ENCODE assay signal across 9 cellular contexts in the genomic region with DNA sequence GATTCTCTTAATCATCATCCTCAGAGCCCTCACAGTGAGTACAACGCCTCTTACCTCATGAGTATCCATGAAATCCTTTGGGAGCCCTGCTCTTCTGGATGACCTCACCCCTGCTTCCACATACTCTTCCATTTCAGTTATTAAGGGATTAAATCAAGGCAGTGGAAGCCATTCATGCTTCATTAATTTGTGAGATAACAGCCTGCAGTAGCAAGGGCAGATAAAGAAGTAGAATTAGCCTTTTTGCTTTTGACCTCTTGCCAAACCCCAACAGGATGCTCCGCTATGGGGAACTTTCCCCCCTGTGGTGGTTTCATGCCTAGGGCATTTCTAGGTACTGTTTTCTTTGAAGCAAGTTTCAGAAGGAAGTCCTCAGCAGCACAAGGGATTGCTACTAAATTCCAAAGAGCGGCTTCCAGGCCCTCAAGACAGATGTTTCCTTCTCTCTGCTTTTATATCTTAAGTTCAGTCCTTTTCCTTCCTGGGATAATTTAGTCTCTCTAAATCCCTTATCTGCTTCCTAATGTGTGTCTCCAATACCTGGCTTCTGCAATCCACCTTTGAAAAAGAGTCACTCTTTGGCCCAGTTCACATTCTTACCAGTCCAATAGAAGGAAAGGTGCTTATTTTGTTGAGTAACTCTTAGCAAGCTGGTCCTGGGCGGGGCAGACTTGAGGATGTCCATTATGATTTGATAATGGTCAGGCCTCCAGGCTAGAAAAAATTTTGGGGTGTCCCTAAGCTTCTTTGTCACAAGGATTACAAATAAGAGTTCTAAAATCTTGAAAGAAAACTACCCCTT.
DNase-seq lines count a peak whose midpoint lies in the region; ATAC-seq, FAIRE-seq and TF ChIP-seq lines count a peak whose summit lies in the region.
"Had no signal": no experiment of that assay in that cellular context is flagged by ENCODE, and none has a peak within 500 bp of the region (broad histone marks: within the 10 kb centered on the region; RNA-seq: fewer than 3 reads in every experiment).

No MANE protein-coding gene starts in this region.

- H3K27ac ChIP-seq in keratinocyte (ENCODE audit: control insufficient read depth, insufficient read depth, low read length): no peak overlapping the region
- H3K27ac ChIP-seq in spleen: peak overlapping the region in 2 of 8 donors; percentile 11 to 18

- H3K27ac Mint-ChIP-seq in activated CD8-positive, alpha-beta T cell treated with anti-CD3 and anti-CD28 coated beads for 36 hours: no peak overlapping the region

- H3K79me2 ChIP-seq in keratinocyte (ENCODE audit: control insufficient read depth, insufficient read depth, low read length): peaks cover 100% of the 10 kb centered on the region

- peaks cover 15% of the 10 kb centered on the region for H4K20me1 ChIP-seq in keratinocyte (ENCODE audit: control insufficient read depth, extremely low read depth, insufficient read depth, low read length)

- WGBS in spleen, 5 donors: 25 to 34% (median 30%) methylated on average over 4 of the region's 4 CpGs

- peaks cover 9% of the 10 kb centered on the region for H3K36me3 Mint-ChIP-seq in activated CD8-positive, alpha-beta T cell treated with anti-CD3 and anti-CD28 coated beads for 36 hours (ENCODE audit: low read depth)

- DNase-seq in ACHN (peak; percentile 64), Kasumi-1 (lab: John Stamatoyannopoulos, UW) (peak; percentile 96), keratinocyte (ENCODE audit: low read depth, low spot score) (no peak), spleen (no peak)
- DNase-seq in activated CD8-positive, alpha-beta T cell treated with anti-CD3 and anti-CD28 coated beads for 36 hours: peak; percentile 35
- no peak for DNase-seq in effector CD8-positive, alpha-beta T cell (lab: John Stamatoyannopoulos, UW)

- peaks cover 12% of the 10 kb centered on the region for H3K9me3 Mint-ChIP-seq in activated CD8-positive, alpha-beta T cell treated with anti-CD3 and anti-CD28 coated beads for 36 hours

- dilution Hi-C loops in keratinocyte (cut with MboI; ENCODE audit: extremely low pct_ligation_motif_present, low sequenced_read_pairs): no loop called here

- H3K27me3 ChIP-seq in keratinocyte (ENCODE audit: control insufficient read depth, extremely low read depth, insufficient read depth, low read length) (no peaks in the 10 kb centered on the region), spleen (replicated peaks in 1 of 7) (no peaks in the 10 kb centered on the region)

- peaks cover 2 to 12% of the 10 kb centered on the region in 2 experiments for H3K36me3 ChIP-seq in keratinocyte (ENCODE audit: control insufficient read depth in 2 of 2, extremely low read depth in 1 of 2, insufficient read depth in 2 of 2, low read length in 2 of 2)
- no peaks in the 10 kb centered on the region for H3K36me3 ChIP-seq in spleen

- H3K9me3 ChIP-seq in keratinocyte (ENCODE audit: control insufficient read depth, low read depth, low read length): no peaks in the 10 kb centered on the region
- peaks cover 0 to 14% (median 4%) of the 10 kb centered on the region in 8 donors for H3K9me3 ChIP-seq in spleen

- ATAC-seq in GM21390 (IDR thresholded peaks at IDR 0.05; ENCODE audit: unreplicated experiment) (peak; percentile 76), HG02970 (IDR thresholded peaks at IDR 0.05; ENCODE audit: low FRiP score, unreplicated experiment) (no peak)
- ATAC-seq in activated CD8-positive, alpha-beta T cell treated with anti-CD3 and anti-CD28 coated beads for 36 hours: peak; percentile 51

- H2AFZ ChIP-seq in keratinocyte (ENCODE audit: control insufficient read depth, low read length): no peak overlapping the region

- CTCF ChIA-PET in activated CD8-positive, alpha-beta T cell treated with anti-CD3 and anti-CD28 coated beads for 36 hours (lab: Charles Lee): interaction anchor here (0.7 to 1.5 kb wide), 3 partner anchors 76 to 105 kb away, joined by 3 read pairs; no protein-coding TSS in a partner anchor

- TF ChIP-seq POLR2A in spleen (IDR thresholded peaks at IDR 0.05): no peak

- POLR2A ChIA-PET in activated CD8-positive, alpha-beta T cell treated with anti-CD3 and anti-CD28 coated beads for 36 hours (lab: Charles Lee): interaction anchor here (0.6 kb wide), 1 partner anchor 252 kb away, joined by 3 read pairs; no protein-coding TSS in a partner anchor

- peaks cover 3% of the 10 kb centered on the region for H3K27me3 Mint-ChIP-seq in activated CD8-positive, alpha-beta T cell treated with anti-CD3 and anti-CD28 coated beads for 36 hours

- in situ Hi-C loops in ACHN (cut with HindIII; ENCODE audit: low pct_ligation_motif_present, low pct_unique_long_range_greater_than_20kb, low sequenced_read_pairs): no loop called here

- peaks cover 2% of the 10 kb centered on the region for H3K9me1 ChIP-seq in keratinocyte (ENCODE audit: control insufficient read depth, extremely low read depth, insufficient read depth, low read length)

- H3K4me1 ChIP-seq in keratinocyte (ENCODE audit: control insufficient read depth, extremely low read depth, insufficient read depth, low read length) (peaks cover 46% of the 10 kb centered on the region), spleen (peaks cover 12 to 42% (median 20%) of the 10 kb centered on the region in 6 donors)

- no peak overlapping the region for H3K4me3 ChIP-seq in keratinocyte (ENCODE audit: control insufficient read depth in 2 of 3, extremely low read depth in 1 of 3, insufficient read depth in 2 of 3, low read depth in 1 of 3, low read length in 3 of 3)
- no peak overlapping the region for H3K4me3 ChIP-seq in spleen

- H3K4me2 ChIP-seq in keratinocyte (ENCODE audit: control insufficient read depth, extremely low read depth, insufficient read depth, low read depth, low read length): peak overlapping the region; percentile 11

- H3K4me3 Mint-ChIP-seq in activated CD8-positive, alpha-beta T cell treated with anti-CD3 and anti-CD28 coated beads for 36 hours: no peak overlapping the region

- TF ChIP-seq CTCF in activated CD8-positive, alpha-beta T cell treated with anti-CD3 and anti-CD28 coated beads for 36 hours (IDR thresholded peaks at IDR 0.05): no peak
- TF ChIP-seq CTCF in keratinocyte (optimal IDR thresholded peaks at IDR 0.05 in 1 of 3, IDR thresholded peaks at IDR 0.05 in 1 of 3, conservative IDR thresholded peaks at IDR 0.05 in 1 of 3; ENCODE audit: extremely low read depth in 1 of 3, insufficient read depth in 2 of 3, low read length in 3 of 3) (no peak), spleen (IDR thresholded peaks at IDR 0.05 in 8 of 11, conservative IDR thresholded peaks at IDR 0.05 in 3 of 11) (peak in 3 of 11 experiments; percentile 10 to 32 (median 12))

- H3K4me1 Mint-ChIP-seq in activated CD8-positive, alpha-beta T cell treated with anti-CD3 and anti-CD28 coated beads for 36 hours (ENCODE audit: low read depth): peaks cover 16% of the 10 kb centered on the region

- peak; percentile 84 for FAIRE-seq in keratinocyte (lab: Jason Lieb, UNC)
- FAIRE-seq: G401.6 had no signal

- intact Hi-C loops in activated CD8-positive, alpha-beta T cell treated with anti-CD3 and anti-CD28 coated beads for 36 hours (cut with micrococcal nuclease): no loop called here
- intact Hi-C loops in spleen (cut with DNase I; ENCODE audit: low total_unique reads): no loop called here

- no peak overlapping the region for H3K9ac ChIP-seq in keratinocyte (ENCODE audit: control insufficient read depth, extremely low read depth, insufficient read depth, low read length)

Comparison
In these comparisons a context has a peak if more than half of its experiments do, and no peak if none do; other contexts are left out.
1. DNase-seq: peak in ACHN (single experiment), Kasumi-1 (2 of 2) and activated CD8-positive, alpha-beta T cell treated with anti-CD3 and anti-CD28 coated beads for 36 hours (single experiment); none in keratinocyte (single experiment), effector CD8-positive, alpha-beta T cell (single experiment) and spleen (single experiment).